ENCODE assay signal across 35 cellular contexts in genomic region chr11:92317222-92317621, GRCh38.
"Had no signal": no experiment of that assay in that cellular context is flagged by ENCODE, and none has a peak within 500 bp of the region (broad histone marks: within the 10 kb centered on the region; RNA-seq: fewer than 3 reads in every experiment).

No MANE protein-coding gene starts in this region.

- H3K36me3 ChIP-seq: ascending aorta, brain microvascular endothelial cell, gastrocnemius medialis, heart left ventricle, WERI-Rb-1 had no signal

- H3K9me3 ChIP-seq: ascending aorta, gastrocnemius medialis, heart left ventricle had no signal

- H3K27ac Mint-ChIP-seq: activated CD4-positive, alpha-beta memory T cell treated with anti-CD3 and anti-CD28 coated beads for 36 hours; activated CD4-positive, alpha-beta T cell treated with anti-CD3 and anti-CD28 coated beads for 36 hours; activated CD4-positive, alpha-beta T cell treated with anti-CD3 and anti-CD28 coated beads, Interleukin-2, amount 10 ng/mL, durations not matched to agents 24 days and 14 days; activated CD8-positive, alpha-beta memory T cell treated with anti-CD3 and anti-CD28 coated beads, Interleukin-2, amount 10 ng/mL, durations not matched to agents 7 days and 5 days; activated CD8-positive, alpha-beta T cell treated with anti-CD3 and anti-CD28 coated beads, Interleukin-2, amount 10 ng/mL, durations not matched to agents 7 days and 5 days; activated naive CD4-positive, alpha-beta T cell treated with anti-CD3 and anti-CD28 coated beads, Interleukin-2, amount 10 ng/mL, durations not matched to agents 7 days and 5 days; activated naive CD4-positive, alpha-beta T cell treated with anti-CD3 and anti-CD28 coated beads, Interleukin-2, amount 50 U/mL, for 72 hours; activated naive CD8-positive, alpha-beta T cell treated with anti-CD3 and anti-CD28 coated beads, Interleukin-2, amount 10 ng/mL, durations not matched to agents 7 days and 5 days; activated T-helper 1 cell treated with anti-CD3 and anti-CD28 coated beads, Interleukin-12 subunit alpha, Interleukin-12 subunit beta, Interleukin-2, Interleukin-4 antibody, amounts not matched to agents 30 ng/mL and 10 ng/mL and 1 ng/mL, durations not matched to agents 14 hours and 24 hours and 36 hours; activated T-helper 2 cell treated with anti-CD3 and anti-CD28 coated beads, Interferon-gamma antibody, Interleukin-2, Interleukin-4, amounts not matched to agents 10 μg/mL and 5 μg/mL and 100 μg/mL, durations not matched to agents 14 hours and 24 hours and 36 hours; dendritic cell treated with granulocyte-macrophage colony-stimulating factor and Interleukin-4, amounts not matched to agents 40 ng/mL and 50 ng/mL, for 4 days; endodermal cell; T-helper 17 cell; T-helper 2 cell treated with Interferon-gamma antibody and Interleukin-4, amounts not matched to agents 5 μg/mL and 100 μg/mL, for 36 hours had no signal

- H3K4me3 ChIP-seq: ascending aorta, coronary artery, dorsolateral prefrontal cortex, gastrocnemius medialis, heart left ventricle had no signal

- H3K9me3 Mint-ChIP-seq: activated CD4-positive, alpha-beta memory T cell treated with anti-CD3 and anti-CD28 coated beads for 36 hours; activated CD4-positive, alpha-beta T cell treated with anti-CD3 and anti-CD28 coated beads, Interleukin-2, amount 10 ng/mL, durations not matched to agents 24 days and 14 days; activated T-helper 1 cell treated with anti-CD3 and anti-CD28 coated beads, Interleukin-12 subunit alpha, Interleukin-12 subunit beta, Interleukin-2, Interleukin-4 antibody, amounts not matched to agents 30 ng/mL and 10 ng/mL and 1 ng/mL, durations not matched to agents 14 hours and 24 hours and 36 hours; activated T-helper 2 cell treated with anti-CD3 and anti-CD28 coated beads, Interferon-gamma antibody, Interleukin-2, Interleukin-4, amounts not matched to agents 10 μg/mL and 5 μg/mL and 100 μg/mL, durations not matched to agents 14 hours and 24 hours and 36 hours; central memory CD8-positive, alpha-beta T cell; T-helper 2 cell treated with Interferon-gamma antibody and Interleukin-4, amounts not matched to agents 5 μg/mL and 100 μg/mL, for 36 hours had no signal

- H3K36me3 Mint-ChIP-seq: activated CD4-positive, alpha-beta memory T cell treated with anti-CD3 and anti-CD28 coated beads for 36 hours; activated CD8-positive, alpha-beta memory T cell treated with anti-CD3 and anti-CD28 coated beads, Interleukin-2, amount 10 ng/mL, durations not matched to agents 7 days and 5 days; activated naive CD4-positive, alpha-beta T cell treated with anti-CD3 and anti-CD28 coated beads, Interleukin-2, amount 10 ng/mL, durations not matched to agents 7 days and 5 days; activated naive CD4-positive, alpha-beta T cell treated with anti-CD3 and anti-CD28 coated beads, Interleukin-2, amount 50 U/mL, for 72 hours; activated naive CD8-positive, alpha-beta T cell treated with anti-CD3 and anti-CD28 coated beads, Interleukin-2, amount 10 ng/mL, durations not matched to agents 7 days and 5 days had no signal

- H3K4me1 ChIP-seq: foreskin keratinocyte, gastrocnemius medialis had no signal

- H3K4me3 Mint-ChIP-seq: activated CD4-positive, alpha-beta memory T cell treated with anti-CD3 and anti-CD28 coated beads for 36 hours; activated CD4-positive, alpha-beta T cell treated with anti-CD3 and anti-CD28 coated beads for 36 hours; activated CD4-positive, alpha-beta T cell treated with anti-CD3 and anti-CD28 coated beads, Interleukin-2, amount 10 ng/mL, durations not matched to agents 24 days and 14 days; activated CD8-positive, alpha-beta memory T cell treated with anti-CD3 and anti-CD28 coated beads, Interleukin-2, amount 10 ng/mL, durations not matched to agents 7 days and 5 days; activated CD8-positive, alpha-beta T cell treated with anti-CD3 and anti-CD28 coated beads, Interleukin-2, amount 10 ng/mL, durations not matched to agents 7 days and 5 days; activated naive CD4-positive, alpha-beta T cell treated with anti-CD3 and anti-CD28 coated beads, Interleukin-2, amount 10 ng/mL, durations not matched to agents 7 days and 5 days; activated naive CD8-positive, alpha-beta T cell treated with anti-CD3 and anti-CD28 coated beads, Interleukin-2, amount 10 ng/mL, durations not matched to agents 7 days and 5 days; activated T-helper 1 cell treated with anti-CD3 and anti-CD28 coated beads, Interleukin-12 subunit alpha, Interleukin-12 subunit beta, Interleukin-2, Interleukin-4 antibody, amounts not matched to agents 30 ng/mL and 10 ng/mL and 1 ng/mL, durations not matched to agents 14 hours and 24 hours and 36 hours; central memory CD8-positive, alpha-beta T cell; dendritic cell treated with granulocyte-macrophage colony-stimulating factor and Interleukin-4, amounts not matched to agents 40 ng/mL and 50 ng/mL, for 4 days; endodermal cell; T-helper 17 cell; T-helper 2 cell treated with Interferon-gamma antibody and Interleukin-4, amounts not matched to agents 5 μg/mL and 100 μg/mL, for 36 hours had no signal

- H3K27ac ChIP-seq: brain microvascular endothelial cell, dorsolateral prefrontal cortex, foreskin keratinocyte, gastrocnemius medialis, heart left ventricle, WERI-Rb-1 had no signal

- H3K27me3 Mint-ChIP-seq: activated CD4-positive, alpha-beta memory T cell treated with anti-CD3 and anti-CD28 coated beads for 36 hours; activated CD4-positive, alpha-beta T cell treated with anti-CD3 and anti-CD28 coated beads, Interleukin-2, amount 10 ng/mL, durations not matched to agents 24 days and 14 days; activated CD8-positive, alpha-beta memory T cell treated with anti-CD3 and anti-CD28 coated beads, Interleukin-2, amount 10 ng/mL, durations not matched to agents 7 days and 5 days; activated naive CD4-positive, alpha-beta T cell treated with anti-CD3 and anti-CD28 coated beads, Interleukin-2, amount 10 ng/mL, durations not matched to agents 7 days and 5 days; activated naive CD8-positive, alpha-beta T cell treated with anti-CD3 and anti-CD28 coated beads, Interleukin-2, amount 10 ng/mL, durations not matched to agents 7 days and 5 days; central memory CD8-positive, alpha-beta T cell; dendritic cell treated with granulocyte-macrophage colony-stimulating factor and Interleukin-4, amounts not matched to agents 40 ng/mL and 50 ng/mL, for 4 days; T-helper 17 cell had no signal

- ATAC-seq: activated CD4-positive, alpha-beta T cell treated with anti-CD3 and anti-CD28 coated beads for 36 hours; activated CD8-positive, alpha-beta memory T cell treated with anti-CD3 and anti-CD28 coated beads, Interleukin-2, amount 10 ng/mL, durations not matched to agents 7 days and 5 days; activated CD8-positive, alpha-beta T cell treated with anti-CD3 and anti-CD28 coated beads, Interleukin-2, amount 10 ng/mL, durations not matched to agents 7 days and 5 days; activated naive CD4-positive, alpha-beta T cell treated with anti-CD3 and anti-CD28 coated beads, Interleukin-2, amount 50 U/mL, for 72 hours; esophagus mucosa; foreskin keratinocyte; gastrocnemius medialis; heart left ventricle; T-helper 17 cell had no signal

- H3K4me1 Mint-ChIP-seq: activated CD4-positive, alpha-beta T cell treated with anti-CD3 and anti-CD28 coated beads for 36 hours; activated CD4-positive, alpha-beta T cell treated with anti-CD3 and anti-CD28 coated beads, Interleukin-2, amount 10 ng/mL, durations not matched to agents 24 days and 14 days; activated CD8-positive, alpha-beta memory T cell treated with anti-CD3 and anti-CD28 coated beads, Interleukin-2, amount 10 ng/mL, durations not matched to agents 7 days and 5 days; activated naive CD4-positive, alpha-beta T cell treated with anti-CD3 and anti-CD28 coated beads, Interleukin-2, amount 10 ng/mL, durations not matched to agents 7 days and 5 days; activated naive CD8-positive, alpha-beta T cell treated with anti-CD3 and anti-CD28 coated beads, Interleukin-2, amount 10 ng/mL, durations not matched to agents 7 days and 5 days; central memory CD8-positive, alpha-beta T cell had no signal

- H3K27me3 ChIP-seq: ascending aorta, brain microvascular endothelial cell, gastrocnemius medialis had no signal

- DNase-seq: activated CD4-positive, alpha-beta memory T cell treated with anti-CD3 and anti-CD28 coated beads for 36 hours; activated CD4-positive, alpha-beta T cell treated with anti-CD3 and anti-CD28 coated beads for 36 hours; activated CD4-positive, alpha-beta T cell treated with anti-CD3 and anti-CD28 coated beads, Interleukin-2, amount 10 ng/mL, durations not matched to agents 24 days and 14 days; activated CD4-positive, CD25-positive, alpha-beta regulatory T cell; activated CD4-positive, CD25-positive, alpha-beta regulatory T cell treated with anti-CD3 and anti-CD28 coated beads, Interleukin-2, amount 50 U/mL, for 72 hours; activated CD8-positive, alpha-beta memory T cell treated with anti-CD3 and anti-CD28 coated beads, Interleukin-2, amount 10 ng/mL, durations not matched to agents 7 days and 5 days; activated CD8-positive, alpha-beta memory T cell treated with anti-CD3 and anti-CD28 coated beads, Interleukin-2, amount 50 U/mL, for 4 hours; activated CD8-positive, alpha-beta T cell treated with anti-CD3 and anti-CD28 coated beads, Interleukin-2, amount 10 ng/mL, durations not matched to agents 7 days and 5 days; activated gamma-delta T cell; activated naive CD4-positive, alpha-beta T cell; activated naive CD4-positive, alpha-beta T cell treated with anti-CD3 and anti-CD28 coated beads, Interleukin-2, amount 10 ng/mL, durations not matched to agents 7 days and 5 days; activated naive CD8-positive, alpha-beta T cell treated with anti-CD3 and anti-CD28 coated beads, Interleukin-2, amount 10 ng/mL, durations not matched to agents 7 days and 5 days; activated T-cell treated with anti-CD3 and anti-CD28 coated beads, Interleukin-2, amount 50 U/mL, for 1 hour; activated T-cell treated with anti-CD3 and anti-CD28 coated beads, Interleukin-2, amount 50 U/mL, for 48 hours; brain microvascular endothelial cell; dorsolateral prefrontal cortex; effector memory CD4-positive, alpha-beta T cell; endodermal cell; foreskin keratinocyte; gastrocnemius medialis; glutamatergic neuron; heart left ventricle; T-helper 1 cell; T-helper 17 cell; T1000; WERI-Rb-1 had no signal
